Comparison of ENCODE assay signal across 9 cellular contexts in genomic region chrX:106862972-106863688, GRCh38. TPM values are rescaled to one million over a fixed set of nuclear protein-coding genes. Genes with fewer than 3 reads are reported as not detected.
A peak's percentile ranks its signal among the peaks of the same experiment; 100 is the strongest.
DNase-seq lines count a peak whose midpoint lies in the region; ATAC-seq and TF ChIP-seq lines count a peak whose summit lies in the region.
"Had no signal": no experiment of that assay in that cellular context is flagged by ENCODE, and none has a peak within 500 bp of the region (broad histone marks: within the 10 kb centered on the region; RNA-seq: fewer than 3 reads in every experiment).

No MANE protein-coding gene starts in this region.

- H3K27ac ChIP-seq in DOHH2 (ENCODE audit: low read depth, low read length): no peak overlapping the region
- no peak overlapping the region for H3K27ac ChIP-seq in spleen
- no peak overlapping the region for H3K27ac ChIP-seq in gastrocnemius medialis
- H3K27ac ChIP-seq: SK-N-MC had no signal

- H3K9me3 ChIP-seq in DOHH2 (ENCODE audit: control insufficient read depth, insufficient read depth, low read length) (no peaks in the 10 kb centered on the region), spleen (peaks cover 0 to 11% (median 0%) of the 10 kb centered on the region in 8 donors), gastrocnemius medialis (no peaks in the 10 kb centered on the region)

- H3K27me3 ChIP-seq in DOHH2 (ENCODE audit: control insufficient read depth, low read length) (no peaks in the 10 kb centered on the region), spleen (replicated peaks in 1 of 7) (peaks cover 0 to 9% (median 0%) of the 10 kb centered on the region in 7 donors), gastrocnemius medialis (peaks cover 0 to 9% (median 0%) of the 10 kb centered on the region in 3 donors)

- TF ChIP-seq CTCF in DOHH2 (IDR thresholded peaks at IDR 0.05; ENCODE audit: low read depth, low read length, poor library complexity, severe bottlenecking) (peak; percentile 70), spleen (IDR thresholded peaks at IDR 0.05 in 8 of 11, conservative IDR thresholded peaks at IDR 0.05 in 3 of 11) (peak in 1 of 11 experiments; percentile 33), gastrocnemius medialis (IDR thresholded peaks at IDR 0.05 in 4 of 5, conservative IDR thresholded peaks at IDR 0.05 in 1 of 5) (no peak)

- WGBS in spleen, 5 donors: 51 to 87% (median 78%) methylated on average over 6 to 13 of the region's 13 CpGs

- H3K4me1 ChIP-seq in DOHH2 (ENCODE audit: control insufficient read depth, low read length): no peaks in the 10 kb centered on the region
- no peaks in the 10 kb centered on the region for H3K4me1 ChIP-seq in spleen
- H3K4me1 ChIP-seq in gastrocnemius medialis: no peaks in the 10 kb centered on the region

- ATAC-seq in GM19372 (IDR thresholded peaks at IDR 0.05; ENCODE audit: low read depth, unreplicated experiment): peak; percentile 72
- no peak for ATAC-seq in gastrocnemius medialis

- H3F3A ChIP-seq in DOHH2 (ENCODE audit: control insufficient read depth, insufficient read depth): no peaks in the 10 kb centered on the region

- no peak overlapping the region for H3K4me2 ChIP-seq in DOHH2 (ENCODE audit: low read length)

- in situ Hi-C loops in gastrocnemius medialis (cut with MboI; ENCODE audit: low sequenced_read_pairs in 4 of 4): no loop called here

- intact Hi-C loops in spleen (cut with DNase I; ENCODE audit: low total_unique reads): no loop called here
- intact Hi-C loops in posterior vena cava (cut with DNase I): loop anchor here in 1 of 2 donors (5.0 kb wide), 1 partner anchor 1546 kb away; no protein-coding TSS in a partner anchor
- intact Hi-C loops in gastrocnemius medialis (cut with DNase I; ENCODE audit: low total_unique reads): no loop called here

- no peak overlapping the region for H3K4me3 ChIP-seq in DOHH2 (ENCODE audit: low read length)
- no peak overlapping the region for H3K4me3 ChIP-seq in spleen
- no peak overlapping the region for H3K4me3 ChIP-seq in gastrocnemius medialis
- H3K4me3 ChIP-seq: SK-N-MC had no signal

- no peaks in the 10 kb centered on the region for H3K9me2 ChIP-seq in DOHH2 (replicated peaks; ENCODE audit: control insufficient read depth, low read length)

- H4K20me1 ChIP-seq in DOHH2 (ENCODE audit: control insufficient read depth, insufficient read depth, low read depth, low read length): no peaks in the 10 kb centered on the region

- no peaks in the 10 kb centered on the region for H3K79me2 ChIP-seq in DOHH2 (ENCODE audit: control insufficient read depth, low read length)

- TF ChIP-seq POLR2A in spleen (IDR thresholded peaks at IDR 0.05) (no peak), gastrocnemius medialis (IDR thresholded peaks at IDR 0.05) (no peak)

- no peaks in the 10 kb centered on the region for H3K36me3 ChIP-seq in DOHH2 (ENCODE audit: control insufficient read depth, low read length)
- H3K36me3 ChIP-seq in spleen: no peaks in the 10 kb centered on the region
- H3K36me3 ChIP-seq in gastrocnemius medialis: no peaks in the 10 kb centered on the region

- peak; percentile 41 for DNase-seq in NAMALWA (ENCODE audit: low spot score)
- peak; percentile 35 for DNase-seq in dermis blood vessel endothelial cell
- peak; percentile 63 for DNase-seq in spleen
- DNase-seq in posterior vena cava (ENCODE audit: low spot score): no peak
- no peak for DNase-seq in gastrocnemius medialis
- DNase-seq in amniotic stem cell (lab: John Stamatoyannopoulos, UW): no peak

RNA-seq across cellular contexts. Expression of gene RIPPLY1, which starts 40.0 kb away (rescaled TPM):
- total RNA-seq in dermis blood vessel endothelial cell (not detected in 2 replicates), spleen (not detected), posterior vena cava (under 1 TPM in 1 of 2 donors, not detected in 1; 0.57 TPM), gastrocnemius medialis (not detected)
- polyA plus RNA-seq in spleen: not detected

RNA-seq across cellular contexts. Expression of gene CLDN2, which starts 57.1 kb away (rescaled TPM):
- total RNA-seq in dermis blood vessel endothelial cell: 0.09 and 0.17 TPM in 2 replicates
- total RNA-seq in spleen: not detected
- not detected for polyA plus RNA-seq in spleen
- not detected for total RNA-seq in posterior vena cava
- total RNA-seq in gastrocnemius medialis: under 1 TPM in 1 of 4 donors, not detected in 3; 0.16 TPM

Comparison
In these comparisons a context has a peak if more than half of its experiments do, and no peak if none do; other contexts are left out.
1. DNase-seq: peak in NAMALWA (single experiment), dermis blood vessel endothelial cell (single experiment) and spleen (single experiment); none in posterior vena cava (single experiment), gastrocnemius medialis (0 of 2) and amniotic stem cell (single experiment).